16 cellular contexts compared by ENCODE assay signal in genomic region chr1:15425961-15426360, GRCh38. TPM values are rescaled to one million over a fixed set of nuclear protein-coding genes. Genes with fewer than 3 reads are reported as not detected.
DNase-seq lines count a peak whose midpoint lies in the region; ATAC-seq and TF ChIP-seq lines count a peak whose summit lies in the region.
"Had no signal": no experiment of that assay in that cellular context is flagged by ENCODE, and none has a peak within 500 bp of the region (broad histone marks: within the 10 kb centered on the region; RNA-seq: fewer than 3 reads in every experiment).

No MANE protein-coding gene starts in this region.

- no peak overlapping the region for H4K91ac ChIP-seq in trophoblast cell (ENCODE audit: low read depth, low read length)

- H3K79me1 ChIP-seq in trophoblast cell (ENCODE audit: low read length): no peaks in the 10 kb centered on the region

- in situ Hi-C loops in Panc1 (cut with HindIII; ENCODE audit: low pct_unique_long_range_greater_than_20kb, low sequenced_read_pairs): no loop called here

- H3K36me3 Mint-ChIP-seq in Calu3 (ENCODE audit: insufficient read depth, unreplicated experiment): peaks cover 35% of the 10 kb centered on the region

- no peak overlapping the region for H3K4ac ChIP-seq in trophoblast cell (ENCODE audit: low read depth, low read length)

- H3K4me3 ChIP-seq in Panc1 (ENCODE audit: low read depth in 2 of 2, low read length in 2 of 2) (no peak overlapping the region), duodenal mucosa (ENCODE audit: low read depth in 1 of 2, low read length in 2 of 2) (no peak overlapping the region), osteoblast (ENCODE audit: insufficient read depth, low read length) (no peak overlapping the region), trophoblast cell (ENCODE audit: low read depth, low read length) (no peak overlapping the region)

- CTCF ChIA-PET in Calu3 (lab: Charles Lee): interaction anchor here (1.0 kb wide), 1 partner anchor 102 kb away, joined by 3 read pairs; no protein-coding TSS in a partner anchor
- CTCF ChIA-PET in Panc1 (lab: Charles Lee): no interaction called here

- H3K27me3 Mint-ChIP-seq in Calu3 (ENCODE audit: unreplicated experiment): no peaks in the 10 kb centered on the region
- H3K27me3 Mint-ChIP-seq: CD4-positive, alpha-beta T cell had no signal

- no peak overlapping the region for H3K14ac ChIP-seq in trophoblast cell (ENCODE audit: low read length)

- no CpG with 5 or more reads among the region's 6 CpGs for WGBS in trophoblast cell (ENCODE audit: extremely low coverage, insufficient coverage, insufficient read length)

- H3K4me2 ChIP-seq in osteoblast (ENCODE audit: insufficient read depth, low read length): no peak overlapping the region
- H3K4me2 ChIP-seq in trophoblast cell (ENCODE audit: low read length): no peak overlapping the region

- H3K9me3 ChIP-seq in Panc1 (ENCODE audit: control insufficient read depth, insufficient read depth, low read depth, low read length) (no peaks in the 10 kb centered on the region), duodenal mucosa (ENCODE audit: control insufficient read depth in 1 of 2, low read length in 2 of 2) (no peaks in the 10 kb centered on the region), osteoblast (ENCODE audit: low read depth, low read length) (no peaks in the 10 kb centered on the region), trophoblast cell (ENCODE audit: insufficient read depth, low read depth, low read length) (peaks cover 3% of the 10 kb centered on the region)

- no peak for DNase-seq in Calu3
- DNase-seq in Panc1 (ENCODE audit: low read depth, low spot score): no peak
- peak; percentile 48 for DNase-seq in osteoblast (ENCODE audit: insufficient read length, low spot score, missing footprints)
- DNase-seq in HUDEP-2 (lab: John Stamatoyannopoulos, UW; ENCODE audit: unreplicated experiment in 76 of 76): no peak
- DNase-seq in activated CD4-positive, alpha-beta T cell treated with anti-CD3 and anti-CD28 coated beads, Interleukin-2, amount 50 U/mL, for 48 hours: no peak
- no peak for DNase-seq in trophoblast cell
- DNase-seq: activated CD8-positive, alpha-beta memory T cell treated with anti-CD3 and anti-CD28 coated beads, Interleukin-2, amount 50 U/mL, for 4 hours; CD4-positive, alpha-beta T cell; foreskin fibroblast; GF-D8; NCI-H2029; NCI-H69 had no signal

- peak overlapping the region; percentile 55 for H3K27ac ChIP-seq in Panc1 (ENCODE audit: low read length)
- no peak overlapping the region for H3K27ac ChIP-seq in duodenal mucosa (ENCODE audit: low read depth, low read length)
- H3K27ac ChIP-seq in osteoblast (ENCODE audit: low read depth, low read length): peak overlapping the region; percentile 33
- no peak overlapping the region for H3K27ac ChIP-seq in trophoblast cell (ENCODE audit: low read depth, low read length)

- peaks cover 31% of the 10 kb centered on the region for H4K20me1 ChIP-seq in osteoblast (ENCODE audit: insufficient read depth, low read length)

- no peak overlapping the region for H2BK12ac ChIP-seq in trophoblast cell (ENCODE audit: low read length)

- no TSS peak for BruUV-seq in Calu3 (replicated peaks; lab: Mats Ljungman, UMichigan)
- BruUV-seq in Panc1 (replicated peaks; lab: Mats Ljungman, UMichigan): no TSS peak

- H3K4me3 Mint-ChIP-seq in Calu3 (ENCODE audit: low read depth, unreplicated experiment): no peak overlapping the region
- H3K4me3 Mint-ChIP-seq: CD4-positive, alpha-beta T cell had no signal

- no peaks in the 10 kb centered on the region for H3K9me3 Mint-ChIP-seq in Calu3 (ENCODE audit: low read depth, unreplicated experiment)
- H3K9me3 Mint-ChIP-seq: CD4-positive, alpha-beta T cell had no signal

- H4K12ac ChIP-seq in trophoblast cell (ENCODE audit: low read depth, low read length): no peak overlapping the region

- H3K23ac ChIP-seq in trophoblast cell (ENCODE audit: low read length): no peak overlapping the region

- peaks cover 47% of the 10 kb centered on the region for H3K79me2 ChIP-seq in osteoblast (ENCODE audit: insufficient read depth, low read length)
- no peaks in the 10 kb centered on the region for H3K79me2 ChIP-seq in trophoblast cell (ENCODE audit: control insufficient read depth, insufficient read depth, low read length, poor library complexity)

- TF ChIP-seq CTCF in Calu3 (IDR thresholded peaks at IDR 0.05; ENCODE audit: unreplicated experiment): no peak
- no peak for TF ChIP-seq CTCF in Panc1 (IDR thresholded peaks at IDR 0.05)
- no peak for TF ChIP-seq CTCF in osteoblast (IDR thresholded peaks at IDR 0.05; ENCODE audit: extremely low read depth, low read depth, low read length)

- peaks cover 25% of the 10 kb centered on the region for H3K4me1 Mint-ChIP-seq in Calu3 (ENCODE audit: low read depth, unreplicated experiment)

- H3K27me3 ChIP-seq in Panc1 (ENCODE audit: control insufficient read depth, insufficient read depth, low read length) (no peaks in the 10 kb centered on the region), duodenal mucosa (ENCODE audit: control insufficient read depth in 1 of 2, insufficient read depth in 2 of 2, low read length in 2 of 2) (no peaks in the 10 kb centered on the region), osteoblast (ENCODE audit: insufficient read depth, low read length) (no peaks in the 10 kb centered on the region), trophoblast cell (ENCODE audit: insufficient read depth, low read length) (no peaks in the 10 kb centered on the region)

- no peak overlapping the region for H4K8ac ChIP-seq in trophoblast cell (ENCODE audit: low read depth, low read length)

- no peak overlapping the region for H3K18ac ChIP-seq in trophoblast cell (ENCODE audit: low read length)

- H2AFZ ChIP-seq in osteoblast (ENCODE audit: low read length): no peak overlapping the region
- no peak overlapping the region for H2AFZ ChIP-seq in trophoblast cell (ENCODE audit: insufficient read depth, low read length, poor library complexity)

- H3K9ac ChIP-seq in duodenal mucosa (ENCODE audit: low read depth in 1 of 2, low read length in 2 of 2) (peak overlapping the region; percentile 42 to 55), trophoblast cell (ENCODE audit: low read length) (no peak overlapping the region)

- ATAC-seq in Panc1: no peak

- POLR2A ChIA-PET in Panc1 (lab: Charles Lee): interaction anchor here (0.5 to 0.7 kb wide), 3 partner anchors 12 to 164 kb away, joined by 5 to 6 read pairs (median 5); no protein-coding TSS in a partner anchor

- H2BK120ac ChIP-seq in trophoblast cell (ENCODE audit: insufficient read depth, low read length, poor library complexity): no peak overlapping the region

- H3K36me3 ChIP-seq in Panc1 (ENCODE audit: control insufficient read depth, insufficient read depth, low read length) (no peaks in the 10 kb centered on the region; the same call in 1 of the 2 replicates), duodenal mucosa (ENCODE audit: control insufficient read depth in 1 of 2, insufficient read depth in 2 of 2, low read length in 2 of 2) (peaks cover 0 to 43% of the 10 kb centered on the region in 2 donors), osteoblast (ENCODE audit: insufficient read depth, low read length) (peaks cover 15% of the 10 kb centered on the region), trophoblast cell (ENCODE audit: control insufficient read depth in 1 of 2, insufficient read depth in 2 of 2, low read length in 2 of 2) (peaks cover 7 to 14% of the 10 kb centered on the region in 2 experiments)

- H3K4me1 ChIP-seq in Panc1 (ENCODE audit: control insufficient read depth, insufficient read depth, low read length): peaks cover 24% of the 10 kb centered on the region
- H3K4me1 ChIP-seq in duodenal mucosa (ENCODE audit: control insufficient read depth in 1 of 2, insufficient read depth in 2 of 2, low read length in 2 of 2): peaks cover 51 to 56% of the 10 kb centered on the region in 2 donors
- H3K4me1 ChIP-seq in osteoblast (ENCODE audit: insufficient read depth, low read length): peaks cover 15% of the 10 kb centered on the region
- H3K4me1 ChIP-seq in trophoblast cell (ENCODE audit: control insufficient read depth in 1 of 2, insufficient read depth in 2 of 2, low read length in 2 of 2): peaks cover 0 to 2% of the 10 kb centered on the region in 2 experiments

- intact Hi-C loops in Calu3 (cut with micrococcal nuclease; ENCODE audit: unreplicated experiment): no loop called here
- intact Hi-C loops in Panc1 (cut with micrococcal nuclease; ENCODE audit: unreplicated experiment): no loop called here

- no peak overlapping the region for H2AK5ac ChIP-seq in trophoblast cell (ENCODE audit: low read length)

- H3K27ac Mint-ChIP-seq in Calu3 (ENCODE audit: unreplicated experiment): peak overlapping the region; percentile 50
- H3K27ac Mint-ChIP-seq: CD4-positive, alpha-beta T cell had no signal

- H2BK5ac ChIP-seq in trophoblast cell (ENCODE audit: low read depth, low read length, poor library complexity): no peak overlapping the region

RNA-seq across cellular contexts. Expression of gene CTRC, which starts 12.3 kb away (rescaled TPM):
- total RNA-seq in Calu3 (2022): not detected in 2 replicates
- total RNA-seq in Panc1 (2021; ENCODE audit: unreplicated experiment): 1.1 TPM
- polyA plus RNA-seq in Panc1 (2012; ENCODE audit: insufficient read length): not detected
- total RNA-seq in osteoblast: not detected in 2 replicates
- 0.14 and 0.15 TPM in 2 replicates for polyA plus RNA-seq in trophoblast cell (2013)

RNA-seq across cellular contexts. Expression of gene EFHD2, which starts 16.3 kb away (rescaled TPM):
- total RNA-seq in Calu3 (2022): 51.0 and 57.8 TPM in 2 replicates
- total RNA-seq in Panc1 (2021; ENCODE audit: unreplicated experiment): 90.8 TPM
- polyA plus RNA-seq in Panc1 (2012; ENCODE audit: insufficient read length): 96.2 TPM
- 35.8 and 36.8 TPM in 2 replicates for total RNA-seq in osteoblast
- 29.1 and 29.8 TPM in 2 replicates for polyA plus RNA-seq in trophoblast cell (2013)

RNA-seq across cellular contexts. Expression of gene CELA2A, which starts 30.6 kb away (rescaled TPM):
- total RNA-seq in Calu3 (2022) (not detected in 2 replicates), Panc1 (2021; ENCODE audit: unreplicated experiment) (0.72 TPM), osteoblast (not detected in 2 replicates)
- not detected for polyA plus RNA-seq in Panc1 (2012; ENCODE audit: insufficient read length)
- not detected in 2 replicates for polyA plus RNA-seq in trophoblast cell (2013)
- total RNA-seq: CD4-positive, alpha-beta T cell; H4; M059J had no signal

RNA-seq across cellular contexts. Expression of gene CELA2B, which starts 49.9 kb away (rescaled TPM):
- total RNA-seq in Calu3 (2022) (not detected in 2 replicates), Panc1 (2021; ENCODE audit: unreplicated experiment) (not detected), osteoblast (0.36 TPM in 1 of 2 replicates, not detected in the other)
- not detected for polyA plus RNA-seq in Panc1 (2012; ENCODE audit: insufficient read length)
- polyA plus RNA-seq in trophoblast cell (2013): not detected in 2 replicates
- total RNA-seq: CD4-positive, alpha-beta T cell; H4; M059J; mesenteric fat pad had no signal

Comparison
In these comparisons a context has a peak if more than half of its experiments do, and no peak if none do; other contexts are left out.
1. H3K27ac ChIP-seq: peak in Panc1 (single experiment) and osteoblast (single experiment); none in duodenal mucosa (single experiment) and trophoblast cell (single experiment).